In genomic region chr2:60678551-60678950, GRCh38 we compare ENCODE assay signal across 20 cellular contexts.
"Had no signal": no experiment of that assay in that cellular context is flagged by ENCODE, and none has a peak within 500 bp of the region (broad histone marks: within the 10 kb centered on the region; RNA-seq: fewer than 3 reads in every experiment).

No MANE protein-coding gene starts in this region.

- H3K27ac ChIP-seq: RWPE1 had no signal

- ATAC-seq: HepG2, SK-N-SH treated with all-trans-retinoic acid at 6 μM for 48 hours, T-helper 17 cell had no signal

- DNase-seq: IMR-90, Kasumi-1, KG1, NCI-H1092, NCI-H1105 treated with DMSO at 0.1 percent for 48 hours, NCI-H1417 treated with DMSO at 0.1 percent for 48 hours, NCI-H146, NCI-H1694 treated with DMSO at 0.1 percent for 48 hours, NCI-H1930, NCI-H2107, NCI-H2227 treated with DMSO at 0.1 percent for 48 hours, NCI-H524 treated with DMSO at 0.1 percent for 48 hours, NCI-H69, NCI-H774, SHP77, T-helper 1 cell, T-helper 17 cell had no signal

- H3K4me3 Mint-ChIP-seq: T-helper 17 cell had no signal

- H3K27ac Mint-ChIP-seq: T-helper 17 cell had no signal

- H3K4me1 Mint-ChIP-seq: T-helper 17 cell had no signal
